1 cellular context compared by ENCODE assay signal in genomic region chr5:84597904-84598303, GRCh38.
TF ChIP-seq lines count a peak whose summit lies in the region.

No MANE protein-coding gene starts in this region.

TF ChIP-seq in GM23338, 12 proteins besides CTCF, POLR2A, EP300 and RAD21 (continued from another document):
- TF ChIP-seq, protein P1, sequence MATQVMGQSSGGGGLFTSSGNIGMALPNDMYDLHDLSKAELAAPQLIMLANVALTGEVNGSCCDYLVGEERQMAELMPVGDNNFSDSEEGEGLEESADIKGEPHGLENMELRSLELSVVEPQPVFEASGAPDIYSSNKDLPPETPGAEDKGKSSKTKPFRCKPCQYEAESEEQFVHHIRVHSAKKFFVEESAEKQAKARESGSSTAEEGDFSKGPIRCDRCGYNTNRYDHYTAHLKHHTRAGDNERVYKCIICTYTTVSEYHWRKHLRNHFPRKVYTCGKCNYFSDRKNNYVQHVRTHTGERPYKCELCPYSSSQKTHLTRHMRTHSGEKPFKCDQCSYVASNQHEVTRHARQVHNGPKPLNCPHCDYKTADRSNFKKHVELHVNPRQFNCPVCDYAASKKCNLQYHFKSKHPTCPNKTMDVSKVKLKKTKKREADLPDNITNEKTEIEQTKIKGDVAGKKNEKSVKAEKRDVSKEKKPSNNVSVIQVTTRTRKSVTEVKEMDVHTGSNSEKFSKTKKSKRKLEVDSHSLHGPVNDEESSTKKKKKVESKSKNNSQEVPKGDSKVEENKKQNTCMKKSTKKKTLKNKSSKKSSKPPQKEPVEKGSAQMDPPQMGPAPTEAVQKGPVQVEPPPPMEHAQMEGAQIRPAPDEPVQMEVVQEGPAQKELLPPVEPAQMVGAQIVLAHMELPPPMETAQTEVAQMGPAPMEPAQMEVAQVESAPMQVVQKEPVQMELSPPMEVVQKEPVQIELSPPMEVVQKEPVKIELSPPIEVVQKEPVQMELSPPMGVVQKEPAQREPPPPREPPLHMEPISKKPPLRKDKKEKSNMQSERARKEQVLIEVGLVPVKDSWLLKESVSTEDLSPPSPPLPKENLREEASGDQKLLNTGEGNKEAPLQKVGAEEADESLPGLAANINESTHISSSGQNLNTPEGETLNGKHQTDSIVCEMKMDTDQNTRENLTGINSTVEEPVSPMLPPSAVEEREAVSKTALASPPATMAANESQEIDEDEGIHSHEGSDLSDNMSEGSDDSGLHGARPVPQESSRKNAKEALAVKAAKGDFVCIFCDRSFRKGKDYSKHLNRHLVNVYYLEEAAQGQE (IDR thresholded peaks at IDR 0.05; ENCODE audit: unreplicated experiment): no peak
- TF ChIP-seq CREB1 (CRISPR knock-in tag; IDR thresholded peaks at IDR 0.05; ENCODE audit: low read depth): peak; percentile 41; the same call in 1 of the 2 replicates
- peak; percentile 76; the same call in 1 of the 2 replicates for TF ChIP-seq NANOG (IDR thresholded peaks at IDR 0.05; ENCODE audit: borderline replicate concordance)
